Comparison of ENCODE assay signal across 23 cellular contexts in genomic region chr10:27643296-27643695, GRCh38.
"Had no signal": no experiment of that assay in that cellular context is flagged by ENCODE, and none has a peak within 500 bp of the region (broad histone marks: within the 10 kb centered on the region; RNA-seq: fewer than 3 reads in every experiment).

No MANE protein-coding gene starts in this region.

- H3K9me3 Mint-ChIP-seq: effector memory CD8-positive, alpha-beta T cell; nephron had no signal

- H3K36me3 ChIP-seq: esophagus muscularis mucosa, left ventricle myocardium inferior, lower lobe of right lung, stomach had no signal

- H3K4me1 ChIP-seq: left ventricle myocardium inferior, lower lobe of right lung, psoas muscle, stomach had no signal

- H3K27me3 ChIP-seq: esophagus muscularis mucosa, hepatocyte, stomach had no signal

- H3K4me3 ChIP-seq: esophagus muscularis mucosa, hepatocyte, left ventricle myocardium inferior, lower lobe of right lung, psoas muscle, skin epidermis, stomach had no signal

- H3K4me3 Mint-ChIP-seq: dendritic cell treated with granulocyte-macrophage colony-stimulating factor and Interleukin-4, amounts not matched to agents 40 ng/mL and 50 ng/mL, for 4 days; effector memory CD8-positive, alpha-beta T cell; memory B cell; mesothelial cell of epicardium; naive B cell; nephron had no signal

- H3K27ac Mint-ChIP-seq: dendritic cell treated with granulocyte-macrophage colony-stimulating factor and Interleukin-4, amounts not matched to agents 40 ng/mL and 50 ng/mL, for 4 days; effector memory CD8-positive, alpha-beta T cell; memory B cell; mesothelial cell of epicardium; naive B cell had no signal

- ATAC-seq: effector memory CD8-positive, alpha-beta T cell; left cardiac atrium; lower lobe of right lung; psoas muscle; sciatic nerve had no signal

- H3K9me3 ChIP-seq: esophagus muscularis mucosa, lower lobe of right lung, psoas muscle had no signal

- H3K27me3 Mint-ChIP-seq: memory B cell had no signal

- DNase-seq: effector memory CD8-positive, alpha-beta T cell; foreskin melanocyte; head of caudate nucleus; kidney; left cardiac atrium; left ventricle myocardium inferior; lower lobe of right lung; naive B cell; psoas muscle; retina; stimulated activated CD4-positive, alpha-beta T cell treated with anti-CD3 and anti-CD28 coated beads, Interleukin-2, amount 100 ng/mL, for 24 hours; stimulated activated naive CD4-positive, alpha-beta T cell; stomach; substantia nigra; trophoblast cell had no signal

- H3K36me3 Mint-ChIP-seq: memory B cell, mesothelial cell of epicardium, naive B cell had no signal

- H3K4me1 Mint-ChIP-seq: memory B cell, naive B cell had no signal
